Comparison of ENCODE assay signal across 24 cellular contexts in genomic region chr2:57119141-57119540, GRCh38.
"Had no signal": no experiment of that assay in that cellular context is flagged by ENCODE, and none has a peak within 500 bp of the region (broad histone marks: within the 10 kb centered on the region; RNA-seq: fewer than 3 reads in every experiment).

No MANE protein-coding gene starts in this region.

- ATAC-seq: effector memory CD8-positive, alpha-beta T cell; esophagus mucosa; foreskin keratinocyte; gastrocnemius medialis; gastroesophageal sphincter; heart left ventricle; heart right ventricle had no signal

- H3K27ac ChIP-seq: colonic mucosa, coronary artery, dorsolateral prefrontal cortex, epithelial cell of prostate, esophagus muscularis mucosa, esophagus squamous epithelium, foreskin keratinocyte, gastrocnemius medialis, gastroesophageal sphincter, heart left ventricle, heart right ventricle had no signal

- H3K9me3 ChIP-seq: colonic mucosa, esophagus muscularis mucosa, gastrocnemius medialis, gastroesophageal sphincter had no signal

- H3K27me3 ChIP-seq: colonic mucosa, dorsolateral prefrontal cortex, esophagus muscularis mucosa, esophagus squamous epithelium, foreskin keratinocyte, gastrocnemius medialis, gastroesophageal sphincter, heart left ventricle, heart right ventricle had no signal

- DNase-seq: colonic mucosa; cortex of kidney; dermis blood vessel endothelial cell; dorsolateral prefrontal cortex; effector CD4-positive, alpha-beta T cell; effector CD8-positive, alpha-beta T cell; effector memory CD4-positive, alpha-beta T cell; effector memory CD8-positive, alpha-beta T cell; endodermal cell; erythroblast; esophagus squamous epithelium; foreskin fibroblast; foreskin keratinocyte; foreskin melanocyte; gastrocnemius medialis; glutamatergic neuron; head of caudate nucleus; heart left ventricle; heart right ventricle had no signal

- H3K4me1 ChIP-seq: colonic mucosa, esophagus muscularis mucosa, esophagus squamous epithelium, foreskin keratinocyte, gastrocnemius medialis, gastroesophageal sphincter, heart left ventricle, heart right ventricle had no signal

- H3K4me3 ChIP-seq: colonic mucosa, coronary artery, dorsolateral prefrontal cortex, esophagus muscularis mucosa, esophagus squamous epithelium, gastrocnemius medialis, gastroesophageal sphincter, heart left ventricle, heart right ventricle had no signal

- H3K36me3 ChIP-seq: colonic mucosa, esophagus muscularis mucosa, esophagus squamous epithelium, gastrocnemius medialis, gastroesophageal sphincter, heart left ventricle, heart right ventricle had no signal
